8 cellular contexts compared by ENCODE assay signal in the genomic region with DNA sequence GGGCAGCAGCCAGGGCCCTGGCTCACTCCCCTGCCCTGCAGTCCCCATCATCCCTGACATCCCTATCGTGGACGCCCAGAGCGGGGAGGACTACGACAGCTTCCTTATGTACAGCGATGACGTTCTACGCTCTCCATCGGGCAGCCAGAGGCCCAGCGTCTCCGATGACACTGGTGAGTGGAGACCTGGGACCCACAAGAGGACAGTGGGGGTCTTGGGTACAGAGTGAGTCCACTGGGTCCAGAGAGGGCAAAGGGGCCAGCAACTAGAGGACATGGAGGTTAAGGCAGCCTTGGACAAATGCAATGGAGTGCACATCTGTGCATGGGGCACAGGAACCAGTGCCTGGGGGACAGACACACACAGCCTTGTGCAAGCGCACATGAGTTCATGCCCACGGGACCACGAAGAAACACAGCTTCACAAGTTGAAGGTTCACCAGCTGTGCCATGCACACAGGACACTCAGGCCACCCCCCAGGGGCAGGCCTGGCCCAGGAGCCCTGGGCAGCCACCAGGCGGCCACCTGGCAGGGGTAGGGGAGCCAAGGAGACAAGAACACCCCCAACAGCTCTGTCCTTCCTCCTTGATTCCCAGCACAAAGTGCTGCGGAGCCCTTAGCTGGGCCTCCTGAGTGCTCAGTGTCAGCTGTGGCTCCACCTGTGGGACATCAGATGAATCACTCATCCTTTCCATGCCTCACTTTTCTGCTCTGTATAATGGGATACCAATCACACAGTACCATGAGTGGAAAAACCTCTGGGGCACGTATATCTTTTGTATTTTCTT. TPM values are rescaled to one million over a fixed set of nuclear protein-coding genes. Genes with fewer than 3 reads are reported as not detected.
DNase-seq lines count a peak whose midpoint lies in the region; ATAC-seq and TF ChIP-seq lines count a peak whose summit lies in the region.

No MANE protein-coding gene starts in this region.

- no peak overlapping the region for H3K27ac Mint-ChIP-seq in activated CD8-positive, alpha-beta memory T cell treated with anti-CD3 and anti-CD28 coated beads, Interleukin-2, amount 10 ng/mL, durations not matched to agents 7 days and 5 days
- H3K27ac Mint-ChIP-seq in activated naive CD8-positive, alpha-beta T cell: peak overlapping the region; percentile 66
- peak overlapping the region; percentile 38 for H3K27ac Mint-ChIP-seq in osteocyte (ENCODE audit: unreplicated experiment)

- H3K4me1 Mint-ChIP-seq in activated CD8-positive, alpha-beta memory T cell treated with anti-CD3 and anti-CD28 coated beads, Interleukin-2, amount 10 ng/mL, durations not matched to agents 7 days and 5 days: peaks cover 20% of the 10 kb centered on the region
- H3K4me1 Mint-ChIP-seq in activated naive CD8-positive, alpha-beta T cell (ENCODE audit: low read depth): peaks cover 13% of the 10 kb centered on the region
- peaks cover 24% of the 10 kb centered on the region for H3K4me1 Mint-ChIP-seq in osteocyte (ENCODE audit: unreplicated experiment)

- peaks cover 4% of the 10 kb centered on the region for H3K27me3 Mint-ChIP-seq in activated CD8-positive, alpha-beta memory T cell treated with anti-CD3 and anti-CD28 coated beads, Interleukin-2, amount 10 ng/mL, durations not matched to agents 7 days and 5 days
- no peaks in the 10 kb centered on the region for H3K27me3 Mint-ChIP-seq in activated naive CD8-positive, alpha-beta T cell
- no peaks in the 10 kb centered on the region for H3K27me3 Mint-ChIP-seq in osteocyte (ENCODE audit: unreplicated experiment)

- CTCF ChIA-PET in activated CD8-positive, alpha-beta memory T cell treated with anti-CD3 and anti-CD28 coated beads, Interleukin-2, amount 10 ng/mL, durations not matched to agents 7 days and 5 days (lab: Charles Lee): interaction anchor here (0.8 to 12.8 kb wide), 45 partner anchors 8 to 347 kb away, joined by 3 to 428 read pairs (median 9); a partner anchor contains a TSS

- H3K9me3 Mint-ChIP-seq in activated CD8-positive, alpha-beta memory T cell treated with anti-CD3 and anti-CD28 coated beads, Interleukin-2, amount 10 ng/mL, durations not matched to agents 7 days and 5 days (ENCODE audit: low read depth): no peaks in the 10 kb centered on the region
- no peaks in the 10 kb centered on the region for H3K9me3 Mint-ChIP-seq in activated naive CD8-positive, alpha-beta T cell (ENCODE audit: low read depth)
- H3K9me3 Mint-ChIP-seq in osteocyte (ENCODE audit: unreplicated experiment): no peaks in the 10 kb centered on the region

- DNase-seq in activated CD8-positive, alpha-beta memory T cell treated with anti-CD3 and anti-CD28 coated beads, Interleukin-2, amount 10 ng/mL, durations not matched to agents 7 days and 5 days: no peak
- no peak for DNase-seq in activated CD8-positive, alpha-beta memory T cell treated with anti-CD3 and anti-CD28 coated beads, Interleukin-2, amount 50 U/mL, for 4 hours
- DNase-seq in LNCaP clone FGC (ENCODE audit: low read depth) (no peak), osteocyte (ENCODE audit: extremely low spot score, unreplicated experiment) (no peak), globus pallidus (ENCODE audit: low spot score) (no peak)

- H3K36me3 Mint-ChIP-seq in activated CD8-positive, alpha-beta memory T cell treated with anti-CD3 and anti-CD28 coated beads, Interleukin-2, amount 10 ng/mL, durations not matched to agents 7 days and 5 days: no peaks in the 10 kb centered on the region
- H3K36me3 Mint-ChIP-seq in activated naive CD8-positive, alpha-beta T cell: no peaks in the 10 kb centered on the region
- H3K36me3 Mint-ChIP-seq in osteocyte (ENCODE audit: unreplicated experiment): peaks cover 36% of the 10 kb centered on the region

- H3K4me3 Mint-ChIP-seq in activated CD8-positive, alpha-beta memory T cell treated with anti-CD3 and anti-CD28 coated beads, Interleukin-2, amount 10 ng/mL, durations not matched to agents 7 days and 5 days: peak overlapping the region; percentile 53
- peak overlapping the region; percentile 59 for H3K4me3 Mint-ChIP-seq in activated naive CD8-positive, alpha-beta T cell
- H3K4me3 Mint-ChIP-seq in osteocyte (ENCODE audit: unreplicated experiment): no peak overlapping the region

- no peak overlapping the region for H3K4me3 ChIP-seq in LNCaP clone FGC (ENCODE audit: low read depth, low read length)

- ATAC-seq in activated CD8-positive, alpha-beta memory T cell treated with anti-CD3 and anti-CD28 coated beads, Interleukin-2, amount 10 ng/mL, durations not matched to agents 7 days and 5 days: no peak
- ATAC-seq in GM19463 (IDR thresholded peaks at IDR 0.05; ENCODE audit: unreplicated experiment): no peak
- ATAC-seq in HG02840 (IDR thresholded peaks at IDR 0.05; ENCODE audit: low FRiP score, unreplicated experiment): no peak

- TF ChIP-seq CTCF in LNCaP clone FGC (IDR thresholded peaks at IDR 0.05; ENCODE audit: control insufficient read depth, extremely low read depth, insufficient read depth): 0 out of 2 replicates have a peak, but pooled peaks have one; percentile 3
- no peak for TF ChIP-seq CTCF in osteocyte (IDR thresholded peaks at IDR 0.05)

RNA-seq across cellular contexts. Expression of a gene that starts 12.4 kb away (rescaled TPM):
- 10 to 100 TPM; 46.1 to 53.7 TPM for total RNA-seq in activated CD8-positive, alpha-beta memory T cell treated with anti-CD3 and anti-CD28 coated beads, Interleukin-2, amount 10 ng/mL, durations not matched to agents 7 days and 5 days
- total RNA-seq in osteocyte: 30.3 and 31.2 TPM in 2 replicates

RNA-seq across cellular contexts. Expression of a gene that starts 31.3 kb away (rescaled TPM):
- 1 to 10 TPM; 1.0 to 1.1 TPM for total RNA-seq in activated CD8-positive, alpha-beta memory T cell treated with anti-CD3 and anti-CD28 coated beads, Interleukin-2, amount 10 ng/mL, durations not matched to agents 7 days and 5 days
- 460 and 524 TPM in 2 replicates for total RNA-seq in osteocyte

RNA-seq across cellular contexts. Expression of a gene that starts 32.0 kb away (rescaled TPM):
- 10 to 100 TPM; 32.8 to 33.1 TPM for total RNA-seq in activated CD8-positive, alpha-beta memory T cell treated with anti-CD3 and anti-CD28 coated beads, Interleukin-2, amount 10 ng/mL, durations not matched to agents 7 days and 5 days
- 35.1 and 38.2 TPM in 2 replicates for total RNA-seq in osteocyte

Comparison
In these comparisons a context has a peak if more than half of its experiments do, and no peak if none do; other contexts are left out.
1. RNA of a gene that starts 31.3 kb away (total RNA-seq): 460 to 524 TPM in osteocyte; 1.0 to 1.1 TPM in activated CD8-positive, alpha-beta memory T cell treated with anti-CD3 and anti-CD28 coated beads, Interleukin-2, amount 10 ng/mL, durations not matched to agents 7 days and 5 days; every median in the first group is over 100 times any median in the second.